ENCODE assay signal across 33 cellular contexts in genomic region chr20:45304464-45304999, GRCh38. TPM values are rescaled to one million over a fixed set of nuclear protein-coding genes. Genes with fewer than 3 reads are reported as not detected.
"Had no signal": no experiment of that assay in that cellular context is flagged by ENCODE, and none has a peak within 500 bp of the region (broad histone marks: within the 10 kb centered on the region; RNA-seq: fewer than 3 reads in every experiment).

No MANE protein-coding gene starts in this region.

- H3K4me3 Mint-ChIP-seq: memory B cell; neural progenitor cell; stimulated activated memory B cell treated with anti-CD40 and anti-IgM and Interleukin-4, amounts not matched to agents 10 μg/mL and 1 μg/mL and 100 μg/mL, for 72 hours had no signal

- H3K4me2 ChIP-seq: hepatocyte, neural progenitor cell had no signal

- H3K4me1 ChIP-seq: foreskin keratinocyte, neural progenitor cell, psoas muscle had no signal

- DNase-seq: dermis blood vessel endothelial cell; effector memory CD4-positive, alpha-beta T cell; foreskin keratinocyte; heart left ventricle; kidney; ovary; posterior cingulate gyrus; psoas muscle; right cardiac atrium; spleen; stimulated activated CD4-positive, alpha-beta T cell treated with anti-CD3 and anti-CD28 coated beads, Interleukin-4, amount 100 ng/mL, for 4 hours; stimulated activated naive CD8-positive, alpha-beta T cell treated with anti-CD3 and anti-CD28 coated beads, Interleukin-15, Interleukin-2, amounts not matched to agents 100 U/mL and 50 U/mL, for 24 hours; uterus had no signal

- FAIRE-seq: endothelial cell of umbilical vein, kidney had no signal

- H3K9me3 ChIP-seq: esophagus muscularis mucosa, gastroesophageal sphincter, heart left ventricle, ovary, psoas muscle, spleen, thoracic aorta, tibial nerve, upper lobe of left lung, uterus had no signal

- H3K9ac ChIP-seq: neural progenitor cell had no signal

- H3K36me3 ChIP-seq: esophagus muscularis mucosa, gastroesophageal sphincter, heart left ventricle, neural progenitor cell, ovary, spleen, thoracic aorta, tibial nerve, upper lobe of left lung, uterus had no signal

- H3K27ac ChIP-seq: coronary artery, esophagus muscularis mucosa, foreskin keratinocyte, gastroesophageal sphincter, heart left ventricle, hepatocyte, neural progenitor cell, ovary, psoas muscle, skin epidermis, spleen, thoracic aorta, tibial nerve, upper lobe of left lung, uterus had no signal

- H3K4me3 ChIP-seq: coronary artery, esophagus muscularis mucosa, gastroesophageal sphincter, heart left ventricle, hepatocyte, lung, neural progenitor cell, ovary, psoas muscle, skin epidermis, spleen, thoracic aorta, tibial nerve, upper lobe of left lung, uterus had no signal

- ATAC-seq: foreskin keratinocyte; gastroesophageal sphincter; heart left ventricle; left lobe of liver; natural killer cell treated with Interleukin-12 subunit alpha and Interleukin-12 subunit beta and Interleukin-15 and Interleukin-18, amount 100 ng/mL, for 72 hours; psoas muscle; right cardiac atrium had no signal

- H3K27me3 ChIP-seq: hepatocyte, ovary had no signal

- H3K4me1 Mint-ChIP-seq: memory B cell; stimulated activated memory B cell treated with anti-CD40 and anti-IgM and Interleukin-4, amounts not matched to agents 10 μg/mL and 1 μg/mL and 100 μg/mL, for 72 hours had no signal

- H2AFZ ChIP-seq: hepatocyte, neural progenitor cell had no signal

- H3K9me3 Mint-ChIP-seq: memory B cell; natural killer cell treated with Interleukin-12 subunit alpha and Interleukin-12 subunit beta and Interleukin-15 and Interleukin-18, amount 100 ng/mL, for 72 hours; stimulated activated memory B cell treated with anti-CD40 and anti-IgM and Interleukin-4, amounts not matched to agents 10 μg/mL and 1 μg/mL and 100 μg/mL, for 72 hours had no signal

- H3K79me2 ChIP-seq: hepatocyte had no signal

- H3K27ac Mint-ChIP-seq: memory B cell; natural killer cell treated with Interleukin-12 subunit alpha and Interleukin-12 subunit beta and Interleukin-15 and Interleukin-18, amount 100 ng/mL, for 72 hours; stimulated activated memory B cell treated with anti-CD40 and anti-IgM and Interleukin-4, amounts not matched to agents 10 μg/mL and 1 μg/mL and 100 μg/mL, for 72 hours had no signal

RNA-seq across cellular contexts. Expression of gene RBPJL, which starts 2.1 kb away (rescaled TPM):
- total RNA-seq: dermis blood vessel endothelial cell; endothelial cell of umbilical vein; epithelial cell of proximal tubule; esophagus muscularis mucosa; fibroblast of lung; foreskin keratinocyte; gastroesophageal sphincter; heart left ventricle; hepatocyte; kidney; liver; mononuclear cell; natural killer cell treated with Interleukin-12 subunit alpha and Interleukin-12 subunit beta and Interleukin-15 and Interleukin-18, amount 100 ng/mL, for 72 hours; renal cortical epithelial cell; right cardiac atrium; spleen; thoracic aorta; uterus had no signal
- polyA plus RNA-seq: endothelial cell of umbilical vein, fibroblast of lung, foreskin keratinocyte, heart left ventricle, hepatocyte, liver, lung, ovary, right cardiac atrium had no signal

RNA-seq across cellular contexts. Expression of gene MATN4, which starts 3.6 kb away (rescaled TPM):
- total RNA-seq: endothelial cell of umbilical vein, epithelial cell of proximal tubule, foreskin keratinocyte, gastroesophageal sphincter, heart left ventricle, left lobe of liver, liver, mononuclear cell, psoas muscle, renal cortical epithelial cell, spleen, tibial nerve had no signal
- polyA plus RNA-seq: heart left ventricle, hepatocyte, ovary, psoas muscle had no signal

RNA-seq across cellular contexts. Expression of gene SLPI, which starts 50.2 kb away (rescaled TPM):
- total RNA-seq: endothelial cell of umbilical vein had no signal
- polyA plus RNA-seq: endothelial cell of umbilical vein had no signal
